14 cellular contexts compared by ENCODE assay signal in genomic region chr20:3815703-3816315, GRCh38. TPM values are rescaled to one million over a fixed set of nuclear protein-coding genes. Genes with fewer than 3 reads are reported as not detected.
DNase-seq lines count a peak whose midpoint lies in the region; ATAC-seq lines count a peak whose summit lies in the region.
"Had no signal": no experiment of that assay in that cellular context is flagged by ENCODE, and none has a peak within 500 bp of the region (broad histone marks: within the 10 kb centered on the region; RNA-seq: fewer than 3 reads in every experiment).

No MANE protein-coding gene starts in this region.

- peak in 4 of 5 donors; percentile 42 to 57 (median 48) for DNase-seq in CD4-positive, alpha-beta memory T cell
- peak; percentile 88 for DNase-seq in Jurkat, Clone E6-1 (ENCODE audit: low read depth, low spot score)
- DNase-seq in activated T-cell treated with anti-CD3 and anti-CD28 coated beads, Interleukin-2, amount 50 U/mL, for 72 hours: peak; percentile 50 to 51
- DNase-seq in natural killer cell treated with Interleukin-12 subunit alpha and Interleukin-12 subunit beta and Interleukin-15 and Interleukin-18, amount 100 ng/mL, for 72 hours (ENCODE audit: low spot score): no peak
- DNase-seq in MG63: no peak
- DNase-seq in Kasumi-1 (lab: John Stamatoyannopoulos, UW): no peak
- DNase-seq: cerebellar nuclear complex, heart right ventricle, uterus had no signal

- H3K9me3 Mint-ChIP-seq in CD4-positive, alpha-beta memory T cell: no peaks in the 10 kb centered on the region
- H3K9me3 Mint-ChIP-seq in activated T-cell treated with anti-CD3 and anti-CD28 coated beads, Interleukin-2, amount 50 U/mL, for 72 hours: no peaks in the 10 kb centered on the region
- no peaks in the 10 kb centered on the region for H3K9me3 Mint-ChIP-seq in natural killer cell treated with Interleukin-12 subunit alpha and Interleukin-12 subunit beta and Interleukin-15 and Interleukin-18, amount 100 ng/mL, for 72 hours

- no peak overlapping the region for H3K4me3 ChIP-seq in CD4-positive, alpha-beta memory T cell (ENCODE audit: low read length in 2 of 2)
- H3K4me3 ChIP-seq in Jurkat, Clone E6-1 (ENCODE audit: low read length): peak overlapping the region; percentile 18
- H3K4me3 ChIP-seq in MG63: no peak overlapping the region
- H3K4me3 ChIP-seq: heart right ventricle, prostate gland, uterus had no signal

- H3K36me3 Mint-ChIP-seq in CD4-positive, alpha-beta memory T cell: peaks cover 0 to 4% of the 10 kb centered on the region in 2 donors
- peaks cover 0 to 2% of the 10 kb centered on the region in 2 donors for H3K36me3 Mint-ChIP-seq in activated T-cell treated with anti-CD3 and anti-CD28 coated beads, Interleukin-2, amount 50 U/mL, for 72 hours (ENCODE audit: insufficient read depth in 2 of 2)
- no peaks in the 10 kb centered on the region for H3K36me3 Mint-ChIP-seq in natural killer cell treated with Interleukin-12 subunit alpha and Interleukin-12 subunit beta and Interleukin-15 and Interleukin-18, amount 100 ng/mL, for 72 hours

- no peaks in the 10 kb centered on the region for H3K36me3 ChIP-seq in CD4-positive, alpha-beta memory T cell (ENCODE audit: insufficient read depth, low read length)
- no peaks in the 10 kb centered on the region for H3K36me3 ChIP-seq in MG63
- H3K36me3 ChIP-seq: heart right ventricle, prostate gland, uterus had no signal

- intact Hi-C loops in CD4-positive, alpha-beta memory T cell (cut with micrococcal nuclease): no loop called here

- CTCF ChIA-PET in CD4-positive, alpha-beta memory T cell (lab: Charles Lee; ENCODE audit: partially characterized antibody): interaction anchor here (0.7 to 1.3 kb wide), 7 partner anchors 16 to 65 kb away, joined by 3 to 6 read pairs (median 4); partner anchors contain the start of genes ADISSP and CDC25B

- no peak for ATAC-seq in activated T-cell treated with anti-CD3 and anti-CD28 coated beads, Interleukin-2, amount 50 U/mL, for 72 hours (replicated peaks in 1 of 2)
- peak in 1 of 2 donors; percentile 15 for ATAC-seq in natural killer cell treated with Interleukin-12 subunit alpha and Interleukin-12 subunit beta and Interleukin-15 and Interleukin-18, amount 100 ng/mL, for 72 hours
- ATAC-seq in HG03175 (IDR thresholded peaks at IDR 0.05; ENCODE audit: unreplicated experiment): no peak
- ATAC-seq: heart right ventricle, SK-N-SH treated with all-trans-retinoic acid at 6 μM for 48 hours had no signal

- H3K4me1 Mint-ChIP-seq in CD4-positive, alpha-beta memory T cell: peaks cover 51 to 93% (median 72%) of the 10 kb centered on the region in 4 donors
- H3K4me1 Mint-ChIP-seq in activated T-cell treated with anti-CD3 and anti-CD28 coated beads, Interleukin-2, amount 50 U/mL, for 72 hours (ENCODE audit: low read depth): peaks cover 80% of the 10 kb centered on the region
- H3K4me1 Mint-ChIP-seq in natural killer cell treated with Interleukin-12 subunit alpha and Interleukin-12 subunit beta and Interleukin-15 and Interleukin-18, amount 100 ng/mL, for 72 hours (ENCODE audit: low read depth in 2 of 2): peaks cover 50 to 60% of the 10 kb centered on the region in 2 donors

- peaks cover 82% of the 10 kb centered on the region for H3K4me1 ChIP-seq in CD4-positive, alpha-beta memory T cell (ENCODE audit: insufficient read depth, low read length)

- H3K27me3 Mint-ChIP-seq in CD4-positive, alpha-beta memory T cell: no peaks in the 10 kb centered on the region
- H3K27me3 Mint-ChIP-seq in activated T-cell treated with anti-CD3 and anti-CD28 coated beads, Interleukin-2, amount 50 U/mL, for 72 hours (ENCODE audit: low read depth): no peaks in the 10 kb centered on the region
- H3K27me3 Mint-ChIP-seq in natural killer cell treated with Interleukin-12 subunit alpha and Interleukin-12 subunit beta and Interleukin-15 and Interleukin-18, amount 100 ng/mL, for 72 hours: no peaks in the 10 kb centered on the region

- POLR2A ChIA-PET in CD4-positive, alpha-beta memory T cell (lab: Charles Lee; ENCODE audit: partially characterized antibody): interaction anchor here (0.6 to 7.0 kb wide), 3 partner anchors 28 to 48 kb away, joined by 3 to 97 read pairs (median 3); partner anchors contain the start of genes ADISSP and CENPB

- peak overlapping the region; percentile 90 to 97 (median 97) for H3K27ac Mint-ChIP-seq in CD4-positive, alpha-beta memory T cell
- peak overlapping the region; percentile 74 for H3K27ac Mint-ChIP-seq in activated T-cell treated with anti-CD3 and anti-CD28 coated beads, Interleukin-2, amount 50 U/mL, for 72 hours
- H3K27ac Mint-ChIP-seq in natural killer cell treated with Interleukin-12 subunit alpha and Interleukin-12 subunit beta and Interleukin-15 and Interleukin-18, amount 100 ng/mL, for 72 hours: peak overlapping the region; percentile 38 to 82

- no peaks in the 10 kb centered on the region for H3K27me3 ChIP-seq in CD4-positive, alpha-beta memory T cell (ENCODE audit: insufficient read depth, low read length)
- no peaks in the 10 kb centered on the region for H3K27me3 ChIP-seq in MG63
- H3K27me3 ChIP-seq: heart right ventricle, uterus had no signal

- H3K27ac ChIP-seq in CD4-positive, alpha-beta memory T cell (ENCODE audit: low read depth, low read length): peak overlapping the region; percentile 23
- H3K27ac ChIP-seq: epithelial cell of prostate, prostate gland, uterus had no signal

- peak overlapping the region in 7 of 8 donors; percentile 72 to 93 (median 83) for H3K4me3 Mint-ChIP-seq in CD4-positive, alpha-beta memory T cell
- H3K4me3 Mint-ChIP-seq in activated T-cell treated with anti-CD3 and anti-CD28 coated beads, Interleukin-2, amount 50 U/mL, for 72 hours: peak overlapping the region; percentile 64 to 82
- peak overlapping the region; percentile 76 for H3K4me3 Mint-ChIP-seq in natural killer cell treated with Interleukin-12 subunit alpha and Interleukin-12 subunit beta and Interleukin-15 and Interleukin-18, amount 100 ng/mL, for 72 hours
- H3K4me3 Mint-ChIP-seq: CD14-positive monocyte had no signal

- no peaks in the 10 kb centered on the region for H3K9me3 ChIP-seq in CD4-positive, alpha-beta memory T cell (ENCODE audit: control insufficient read depth in 1 of 2, low read length in 2 of 2)
- no peaks in the 10 kb centered on the region for H3K9me3 ChIP-seq in MG63
- H3K9me3 ChIP-seq: heart right ventricle, prostate gland, uterus had no signal

RNA-seq across cellular contexts. Expression of gene AP5S1, which starts 4.5 kb away (rescaled TPM):
- 10 to 100 TPM; 10.4 to 11.1 TPM for total RNA-seq in CD4-positive, alpha-beta memory T cell
- 10 to 100 TPM; 14.5 to 16.8 TPM for polyA plus RNA-seq in CD4-positive, alpha-beta memory T cell
- polyA plus RNA-seq in Jurkat, Clone E6-1 (2012; ENCODE audit: insufficient read depth, insufficient read length): 15.1 TPM
- total RNA-seq in activated T-cell treated with anti-CD3 and anti-CD28 coated beads, Interleukin-2, amount 50 U/mL, for 72 hours: 10 to 100 TPM; 10.3 to 13.7 TPM
- 10 to 100 TPM; 13.5 to 19.7 TPM for total RNA-seq in natural killer cell treated with Interleukin-12 subunit alpha and Interleukin-12 subunit beta and Interleukin-15 and Interleukin-18, amount 100 ng/mL, for 72 hours
- 11.6 and 24.6 TPM in 2 replicates for total RNA-seq in MG63 (2014; rRNA removed; shearing (Covaris generic); ENCODE audit: low replicate concordance)

RNA-seq across cellular contexts. Expression of gene CDC25B, which starts 19.7 kb away (rescaled TPM):
- total RNA-seq in CD4-positive, alpha-beta memory T cell: 100 to 1,000 TPM; 410 to 420 TPM
- 10 to 100 TPM; 25.9 to 55.9 TPM for polyA plus RNA-seq in CD4-positive, alpha-beta memory T cell
- 78.9 TPM for polyA plus RNA-seq in Jurkat, Clone E6-1 (2012; ENCODE audit: insufficient read depth, insufficient read length)
- 100 to 1,000 TPM; 121 to 128 TPM for total RNA-seq in activated T-cell treated with anti-CD3 and anti-CD28 coated beads, Interleukin-2, amount 50 U/mL, for 72 hours
- 10 to 100 TPM; 38.9 to 84.1 TPM for total RNA-seq in natural killer cell treated with Interleukin-12 subunit alpha and Interleukin-12 subunit beta and Interleukin-15 and Interleukin-18, amount 100 ng/mL, for 72 hours
- 13.9 and 16.0 TPM in 2 replicates for total RNA-seq in MG63 (2014; rRNA removed; shearing (Covaris generic); ENCODE audit: low replicate concordance)

RNA-seq across cellular contexts. Expression of gene CENPB, which starts 29.3 kb away (rescaled TPM):
- 10 to 100 TPM; 52.2 to 56.7 TPM for total RNA-seq in CD4-positive, alpha-beta memory T cell
- 1 to 10 TPM in 1 of 2 donors, under 1 TPM in 1; 0.56 to 1.9 TPM for polyA plus RNA-seq in CD4-positive, alpha-beta memory T cell
- 64.2 TPM for polyA plus RNA-seq in Jurkat, Clone E6-1 (2012; ENCODE audit: insufficient read depth, insufficient read length)
- 10 to 100 TPM; 30.4 to 31.5 TPM for total RNA-seq in activated T-cell treated with anti-CD3 and anti-CD28 coated beads, Interleukin-2, amount 50 U/mL, for 72 hours
- total RNA-seq in natural killer cell treated with Interleukin-12 subunit alpha and Interleukin-12 subunit beta and Interleukin-15 and Interleukin-18, amount 100 ng/mL, for 72 hours: 100 to 1,000 TPM in 1 of 2 donors, 10 to 100 TPM in 1; 75.4 to 118 TPM
- 50.0 and 81.5 TPM in 2 replicates for total RNA-seq in MG63 (2014; rRNA removed; shearing (Covaris generic); ENCODE audit: low replicate concordance)

RNA-seq across cellular contexts. Expression of gene MAVS, which starts 30.8 kb away (rescaled TPM):
- 10 to 100 TPM; 45.2 to 49.3 TPM for total RNA-seq in CD4-positive, alpha-beta memory T cell
- 1 to 10 TPM; 1.2 to 8.5 TPM for polyA plus RNA-seq in CD4-positive, alpha-beta memory T cell
- 8.5 TPM for polyA plus RNA-seq in Jurkat, Clone E6-1 (2012; ENCODE audit: insufficient read depth, insufficient read length)
- 10 to 100 TPM; 27.9 to 29.8 TPM for total RNA-seq in activated T-cell treated with anti-CD3 and anti-CD28 coated beads, Interleukin-2, amount 50 U/mL, for 72 hours
- total RNA-seq in natural killer cell treated with Interleukin-12 subunit alpha and Interleukin-12 subunit beta and Interleukin-15 and Interleukin-18, amount 100 ng/mL, for 72 hours: 10 to 100 TPM; 38.6 to 45.2 TPM
- total RNA-seq in MG63 (2014; rRNA removed; shearing (Covaris generic); ENCODE audit: low replicate concordance): 4.4 and 6.2 TPM in 2 replicates

RNA-seq across cellular contexts. Expression of gene SPEF1, which starts 34.6 kb away (rescaled TPM):
- total RNA-seq in CD4-positive, alpha-beta memory T cell: not detected
- polyA plus RNA-seq in CD4-positive, alpha-beta memory T cell: under 1 TPM in 1 of 2 donors, not detected in 1; 0.15 TPM
- polyA plus RNA-seq in Jurkat, Clone E6-1 (2012; ENCODE audit: insufficient read depth, insufficient read length): not detected
- total RNA-seq in activated T-cell treated with anti-CD3 and anti-CD28 coated beads, Interleukin-2, amount 50 U/mL, for 72 hours: under 1 TPM; 0.48 to 0.49 TPM
- total RNA-seq in natural killer cell treated with Interleukin-12 subunit alpha and Interleukin-12 subunit beta and Interleukin-15 and Interleukin-18, amount 100 ng/mL, for 72 hours: under 1 TPM; 0.24 to 0.36 TPM
- 0.95 TPM in 1 of 2 replicates, not detected in the other for total RNA-seq in MG63 (2014; rRNA removed; shearing (Covaris generic); ENCODE audit: low replicate concordance)
- polyA plus RNA-seq: CD14-positive monocyte had no signal

Comparison
In these comparisons a context has a peak if more than half of its experiments do, and no peak if none do; other contexts are left out.
1. DNase-seq: peak in CD4-positive, alpha-beta memory T cell (4 of 5), Jurkat, Clone E6-1 (single experiment) and activated T-cell treated with anti-CD3 and anti-CD28 coated beads, Interleukin-2, amount 50 U/mL, for 72 hours (2 of 2); none in natural killer cell treated with Interleukin-12 subunit alpha and Interleukin-12 subunit beta and Interleukin-15 and Interleukin-18, amount 100 ng/mL, for 72 hours (single experiment), MG63 (single experiment) and Kasumi-1 (0 of 2).
2. Peak in every context shown above with its lines, with median percentiles within 50 percentile points of each other: H3K27ac Mint-ChIP-seq and H3K4me3 Mint-ChIP-seq.